In the genomic region with DNA sequence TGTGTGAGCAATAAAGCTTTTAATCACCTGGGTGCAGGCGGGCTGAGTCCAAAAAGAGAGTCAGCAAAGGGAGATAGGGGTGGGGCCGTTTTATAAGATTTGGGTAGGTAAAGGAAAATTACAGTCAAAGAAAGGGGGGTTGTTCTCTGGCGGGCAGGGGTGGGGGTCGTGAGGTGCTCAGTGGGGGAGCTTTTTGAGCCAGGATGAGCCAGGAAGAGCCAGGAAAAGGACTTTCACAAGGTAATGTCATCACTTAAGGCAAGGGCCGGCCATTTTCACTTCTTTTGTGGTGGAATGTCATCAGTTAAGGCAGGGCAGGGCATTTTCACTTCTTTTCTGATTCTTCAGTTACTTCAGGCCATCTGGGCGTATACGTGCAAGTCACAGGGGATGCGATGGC, we compare ENCODE assay signal across 6 cellular contexts. TPM values are rescaled to one million over a fixed set of nuclear protein-coding genes. Genes with fewer than 3 reads are reported as not detected.
"Had no signal": no experiment of that assay in that cellular context is flagged by ENCODE, and none has a peak within 500 bp of the region (broad histone marks: within the 10 kb centered on the region; RNA-seq: fewer than 3 reads in every experiment).

No MANE protein-coding gene starts in this region.

RNA-seq across cellular contexts. Expression of a gene that starts 3.2 kb away (rescaled TPM):
- total RNA-seq: activated CD4-positive, alpha-beta memory T cell treated with anti-CD3 and anti-CD28 coated beads, Interleukin-2, amount 10 ng/mL, durations not matched to agents 7 days and 5 days; activated CD4-positive, alpha-beta T cell treated with anti-CD3 and anti-CD28 coated beads, Interleukin-2, amount 10 ng/mL, durations not matched to agents 24 days and 14 days; activated naive CD4-positive, alpha-beta T cell treated with anti-CD3 and anti-CD28 coated beads for 36 hours; activated naive CD8-positive, alpha-beta T cell treated with anti-CD3 and anti-CD28 coated beads, Interleukin-2, amount 10 ng/mL, durations not matched to agents 7 days and 5 days; T-helper 2 cell treated with Interferon-gamma antibody and Interleukin-4, amounts not matched to agents 100 ng/mL and 5 ng/mL, for 36 hours had no signal
- polyA plus RNA-seq: naive thymus-derived CD4-positive, alpha-beta T cell had no signal
